ENCODE assay signal across 1 cellular context in genomic region chr19:4867534-4868285, GRCh38.
A peak's percentile ranks its signal among the peaks of the same experiment; 100 is the strongest.
TF ChIP-seq lines count a peak whose summit lies in the region.

TSS of gene PLIN3 (minus strand) at chr19:4867667. CDS start at chr19:4861394, 6,273 bp downstream.

TF ChIP-seq in HepG2, 621 proteins besides CTCF, POLR2A, EP300 and RAD21 (continued from another document and continues in another):
- TF ChIP-seq ZNF503 (CRISPR knock-in tag; IDR thresholded peaks at IDR 0.05) (no peak), THYN1 (CRISPR knock-in tag; IDR thresholded peaks at IDR 0.05; ENCODE audit: borderline replicate concordance, low read depth) (no peak), MXD1 (CRISPR knock-in tag; IDR thresholded peaks at IDR 0.05) (peak; percentile 68; the same call in 1 of the 2 replicates), ZNF256 (CRISPR knock-in tag; conservative IDR thresholded peaks at IDR 0.05) (no peak), ZBTB20 (CRISPR knock-in tag; IDR thresholded peaks at IDR 0.05; ENCODE audit: borderline replicate concordance, low read depth) (no peak), ATF7-NPFF (CRISPR knock-in tag; IDR thresholded peaks at IDR 0.05; ENCODE audit: low read depth) (peak; percentile 79; the same call in 1 of the 2 replicates), HOXA3 (CRISPR knock-in tag; IDR thresholded peaks at IDR 0.05) (peak; percentile 28; the same call in 1 of the 2 replicates), ZNF724P (CRISPR knock-in tag; IDR thresholded peaks at IDR 0.05; ENCODE audit: borderline replicate concordance) (no peak), ARID4A (CRISPR knock-in tag; IDR thresholded peaks at IDR 0.05; ENCODE audit: borderline replicate concordance) (peak; percentile 81; the same call in 1 of the 2 replicates), HMG20B (CRISPR knock-in tag; conservative IDR thresholded peaks at IDR 0.05) (no peak), SNAPC5 (CRISPR knock-in tag; IDR thresholded peaks at IDR 0.05; ENCODE audit: borderline replicate concordance) (peak; percentile 61; the same call in 1 of the 2 replicates), ZNF235 (CRISPR knock-in tag; IDR thresholded peaks at IDR 0.05; ENCODE audit: borderline replicate concordance) (no peak), PHB2 (IDR thresholded peaks at IDR 0.05; ENCODE audit: partially characterized antibody) (no peak), ZNF121 (CRISPR knock-in tag; IDR thresholded peaks at IDR 0.05) (peak; percentile 63; the same call in 1 of the 2 replicates), GATAD2A (CRISPR knock-in tag; IDR thresholded peaks at IDR 0.05) (no peak; the same call in 1 of the 2 replicates), GPBP1L1 (CRISPR knock-in tag; IDR thresholded peaks at IDR 0.05) (no peak), NFE2 (CRISPR knock-in tag; IDR thresholded peaks at IDR 0.05) (no peak), ZNF710 (CRISPR knock-in tag; IDR thresholded peaks at IDR 0.05; ENCODE audit: borderline replicate concordance) (0 out of 2 replicates have a peak, but pooled peaks have one; percentile 37), CREB3 (CRISPR knock-in tag; IDR thresholded peaks at IDR 0.05) (no peak), ZNF496 (CRISPR knock-in tag; IDR thresholded peaks at IDR 0.05; ENCODE audit: insufficient replicate concordance) (no peak), GATA4 (IDR thresholded peaks at IDR 0.05; ENCODE audit: borderline replicate concordance, low read depth) (no peak), ZNF530 (CRISPR knock-in tag; IDR thresholded peaks at IDR 0.05; ENCODE audit: low read depth) (no peak), ZNF800 (CRISPR knock-in tag; IDR thresholded peaks at IDR 0.05) (no peak), ZNF318 (CRISPR knock-in tag; IDR thresholded peaks at IDR 0.05) (no peak), ZNF484 (CRISPR knock-in tag; IDR thresholded peaks at IDR 0.05; ENCODE audit: borderline replicate concordance, low read depth) (no peak), HMGXB4 (CRISPR knock-in tag; IDR thresholded peaks at IDR 0.05; ENCODE audit: borderline replicate concordance in 1 of 2, low read depth in 1 of 2) (peak in 1 of 2 experiments; percentile 21; a peak in 3 of 4 replicates), GABPA (IDR thresholded peaks at IDR 0.05; ENCODE audit: low read depth, low read length) (no peak), GABPA (CRISPR knock-in tag; IDR thresholded peaks at IDR 0.05; ENCODE audit: low read depth) (peak; percentile 32; the same call in 1 of the 2 replicates)
